Comparison of ENCODE assay signal across 8 cellular contexts in genomic region chr15:65870889-65871533, GRCh38. TPM values are rescaled to one million over a fixed set of nuclear protein-coding genes. Genes with fewer than 3 reads are reported as not detected.
DNase-seq lines count a peak whose midpoint lies in the region; ATAC-seq and TF ChIP-seq lines count a peak whose summit lies in the region.

No MANE protein-coding gene starts in this region.

- H3K27me3 ChIP-seq in BE2C (no peaks in the 10 kb centered on the region), Peyer's patch (no peaks in the 10 kb centered on the region)

- H3K4me1 ChIP-seq in BE2C (0 out of 2 replicates have a peak, but pooled peaks cover 2% of the 10 kb centered on the region), Peyer's patch (peaks cover 0 to 14% (median 0%) of the 10 kb centered on the region in 4 donors), mucosa of descending colon (ENCODE audit: low read depth) (peaks cover 17% of the 10 kb centered on the region)

- ATAC-seq in mucosa of descending colon = peak; percentile 60
- no peak for ATAC-seq in HG03108 (IDR thresholded peaks at IDR 0.05; ENCODE audit: unreplicated experiment)

- intact Hi-C loops in mucosa of descending colon (cut with DNase I, micrococcal nuclease) (no loop called here), posterior vena cava (cut with DNase I) (no loop called here)

- H3K9me3 ChIP-seq in BE2C = no peaks in the 10 kb centered on the region
- H3K9me3 ChIP-seq in Peyer's patch = no peaks in the 10 kb centered on the region
- H3K9me3 ChIP-seq in mucosa of descending colon = no peaks in the 10 kb centered on the region

- DNase-seq in BE2C (no peak), Peyer's patch (no peak), coronary artery (ENCODE audit: low spot score) (no peak), mucosa of descending colon (peak in 1 of 3 donors; percentile 45), posterior vena cava (ENCODE audit: low spot score) (no peak)
- DNase-seq in effector CD4-positive, alpha-beta T cell = no peak

- in situ Hi-C loops in GM18951 (cut with MboI; ENCODE audit: low sequenced_read_pairs, unreplicated experiment) = no loop called here

- TF ChIP-seq CTCF in BE2C (IDR thresholded peaks at IDR 0.05; ENCODE audit: low read depth, low read length) (no peak), Peyer's patch (IDR thresholded peaks at IDR 0.05) (no peak), coronary artery (IDR thresholded peaks at IDR 0.05) (no peak), mucosa of descending colon (IDR thresholded peaks at IDR 0.05) (no peak)

- H3K4me3 ChIP-seq in BE2C (ENCODE audit: low read depth, low read length) (peak overlapping the region; percentile 96), Peyer's patch (peak overlapping the region; percentile 79 to 98 (median 84)), coronary artery (peak overlapping the region; percentile 86), mucosa of descending colon (no peak overlapping the region)

- peak overlapping the region; percentile 94 to 96 (median 95) for H3K27ac ChIP-seq in Peyer's patch
- H3K27ac ChIP-seq in coronary artery = peak overlapping the region in 1 of 2 donors; percentile 33

- TF ChIP-seq POLR2A in GM18951 (IDR thresholded peaks at IDR 0.05; ENCODE audit: extremely low read depth, insufficient read depth, insufficient read length) (peak; percentile 40), Peyer's patch (IDR thresholded peaks at IDR 0.05) (peak; percentile 52 to 81)

- H3K36me3 ChIP-seq in BE2C (peaks cover 11% of the 10 kb centered on the region), Peyer's patch (peaks cover 0 to 11% (median 0%) of the 10 kb centered on the region in 3 donors), mucosa of descending colon (ENCODE audit: low read depth) (no peaks in the 10 kb centered on the region)

RNA-seq across cellular contexts. Expression of gene RAB11A, which starts 1.7 kb away (rescaled TPM):
- 233 TPM for polyA plus RNA-seq in BE2C (2012; ENCODE audit: insufficient read depth, insufficient read length, low read depth)
- total RNA-seq in Peyer's patch (100 to 1,000 TPM; 144 to 220 (median 199) TPM), mucosa of descending colon (100 to 1,000 TPM; 214 to 330 (median 320) TPM), posterior vena cava (100 to 1,000 TPM; 176 to 182 TPM)
